Comparison of ENCODE assay signal across 1 cellular context in the genomic region with DNA sequence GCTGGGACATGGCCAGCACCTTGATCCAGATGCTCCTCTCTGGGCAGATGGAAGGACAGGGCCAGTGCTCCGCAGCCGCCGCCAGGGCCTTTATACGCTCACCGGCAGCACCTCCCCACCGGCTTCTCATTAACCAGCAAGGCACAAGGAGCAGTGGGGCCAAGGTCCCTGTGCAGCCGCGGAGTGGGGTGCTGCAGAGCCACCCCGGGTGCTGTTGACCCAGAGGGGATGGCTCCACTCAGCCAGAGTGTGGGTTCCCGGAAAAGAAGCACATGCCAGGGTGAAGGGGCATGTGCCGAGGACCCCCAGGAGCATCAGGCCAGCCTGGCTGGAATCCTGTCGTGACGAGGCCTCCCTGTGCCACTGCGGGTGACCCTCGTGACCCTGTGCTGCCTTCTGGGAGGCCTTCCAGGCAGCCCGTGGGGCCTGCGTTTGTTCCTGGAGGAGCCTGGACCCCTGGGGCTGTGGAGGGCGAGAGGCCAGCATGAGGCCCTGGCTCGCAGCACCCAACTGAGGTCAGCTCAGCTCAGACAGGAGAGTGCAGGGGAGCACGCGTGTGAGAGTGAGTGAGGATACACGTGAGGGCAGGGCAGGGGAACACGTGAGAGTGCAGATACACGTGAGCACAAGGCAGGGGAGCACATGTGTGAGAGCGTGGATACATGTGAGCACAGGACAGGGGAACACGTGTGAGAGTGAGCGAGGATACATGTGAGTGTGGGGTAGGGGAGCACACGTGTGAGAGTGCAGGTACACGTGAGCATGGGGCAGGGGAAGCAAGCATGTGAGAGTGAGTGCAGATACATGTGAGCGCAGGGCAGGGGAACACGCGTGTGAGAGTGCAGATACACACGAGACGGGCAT.
A peak's percentile ranks its signal among the peaks of the same experiment; 100 is the strongest.
TF ChIP-seq lines count a peak whose summit lies in the region.

A gene with protein sequence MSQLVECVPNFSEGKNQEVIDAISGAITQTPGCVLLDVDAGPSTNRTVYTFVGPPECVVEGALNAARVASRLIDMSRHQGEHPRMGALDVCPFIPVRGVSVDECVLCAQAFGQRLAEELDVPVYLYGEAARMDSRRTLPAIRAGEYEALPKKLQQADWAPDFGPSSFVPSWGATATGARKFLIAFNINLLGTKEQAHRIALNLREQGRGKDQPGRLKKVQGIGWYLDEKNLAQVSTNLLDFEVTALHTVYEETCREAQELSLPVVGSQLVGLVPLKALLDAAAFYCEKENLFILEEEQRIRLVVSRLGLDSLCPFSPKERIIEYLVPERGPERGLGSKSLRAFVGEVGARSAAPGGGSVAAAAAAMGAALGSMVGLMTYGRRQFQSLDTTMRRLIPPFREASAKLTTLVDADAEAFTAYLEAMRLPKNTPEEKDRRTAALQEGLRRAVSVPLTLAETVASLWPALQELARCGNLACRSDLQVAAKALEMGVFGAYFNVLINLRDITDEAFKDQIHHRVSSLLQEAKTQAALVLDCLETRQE (minus strand): TSS at position 66 of the 864 bp plus-strand sequence. CDS start 56 bp downstream, at position 10.

TF ChIP-seq in HepG2, 621 proteins besides CTCF, POLR2A, EP300 and RAD21 (continued from another document and continues in another):
- TF ChIP-seq, protein P1, sequence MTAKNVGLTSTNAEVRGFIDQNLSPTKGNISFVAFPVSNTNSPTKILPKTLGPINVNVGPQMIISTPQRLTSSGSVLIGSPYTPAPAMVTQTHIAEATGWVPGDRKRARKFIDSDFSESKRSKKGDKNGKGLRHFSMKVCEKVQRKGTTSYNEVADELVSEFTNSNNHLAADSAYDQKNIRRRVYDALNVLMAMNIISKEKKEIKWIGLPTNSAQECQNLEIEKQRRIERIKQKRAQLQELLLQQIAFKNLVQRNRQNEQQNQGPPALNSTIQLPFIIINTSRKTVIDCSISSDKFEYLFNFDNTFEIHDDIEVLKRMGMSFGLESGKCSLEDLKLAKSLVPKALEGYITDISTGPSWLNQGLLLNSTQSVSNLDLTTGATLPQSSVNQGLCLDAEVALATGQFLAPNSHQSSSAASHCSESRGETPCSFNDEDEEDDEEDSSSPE (CRISPR knock-in tag; IDR thresholded peaks at IDR 0.05), result no peak
- TF ChIP-seq MAF1 (CRISPR knock-in tag; IDR thresholded peaks at IDR 0.05; ENCODE audit: borderline replicate concordance), result no peak
- TF ChIP-seq NONO (IDR thresholded peaks at IDR 0.05), result no peak
- peak; percentile 84 for TF ChIP-seq NONO (CRISPR knock-in tag; conservative IDR thresholded peaks at IDR 0.05)
- peak; percentile 89 for TF ChIP-seq SAP130 (CRISPR knock-in tag; IDR thresholded peaks at IDR 0.05; ENCODE audit: low read depth)
- no peak for TF ChIP-seq ZNF101 (CRISPR knock-in tag; IDR thresholded peaks at IDR 0.05; ENCODE audit: borderline replicate concordance, low read depth)
- peak; percentile 94 for TF ChIP-seq ZBTB4 (CRISPR knock-in tag; IDR thresholded peaks at IDR 0.05; ENCODE audit: borderline replicate concordance)
- TF ChIP-seq MEF2D (CRISPR knock-in tag; IDR thresholded peaks at IDR 0.05), result no peak; the same call in 1 of the 2 replicates
- 0 out of 2 replicates have a peak, but pooled peaks have one; percentile 51 for TF ChIP-seq ZNF431 (CRISPR knock-in tag; IDR thresholded peaks at IDR 0.05; ENCODE audit: borderline replicate concordance, low read depth)
- TF ChIP-seq NCOA1 (CRISPR knock-in tag; IDR thresholded peaks at IDR 0.05), result no peak
- TF ChIP-seq CCAR2 (optimal IDR thresholded peaks at IDR 0.05; ENCODE audit: low read depth, low read length), result no peak
- no peak for TF ChIP-seq NR3C1 (CRISPR knock-in tag; IDR thresholded peaks at IDR 0.05)
- no peak for TF ChIP-seq HCFC1 (IDR thresholded peaks at IDR 0.05; ENCODE audit: low read depth, low read length)
- no peak for TF ChIP-seq RARG (CRISPR knock-in tag; IDR thresholded peaks at IDR 0.05; ENCODE audit: low read depth)
- TF ChIP-seq ZNF549 (CRISPR knock-in tag; IDR thresholded peaks at IDR 0.05), result no peak
- no peak; the same call in 1 of the 2 replicates for TF ChIP-seq AKAP8 (CRISPR knock-in tag; IDR thresholded peaks at IDR 0.05)
- no peak for TF ChIP-seq TCF7 (IDR thresholded peaks at IDR 0.05; ENCODE audit: low read depth)
- TF ChIP-seq ZBTB3 (CRISPR knock-in tag; IDR thresholded peaks at IDR 0.05; ENCODE audit: borderline replicate concordance, low read depth), result no peak
- TF ChIP-seq, protein P2, sequence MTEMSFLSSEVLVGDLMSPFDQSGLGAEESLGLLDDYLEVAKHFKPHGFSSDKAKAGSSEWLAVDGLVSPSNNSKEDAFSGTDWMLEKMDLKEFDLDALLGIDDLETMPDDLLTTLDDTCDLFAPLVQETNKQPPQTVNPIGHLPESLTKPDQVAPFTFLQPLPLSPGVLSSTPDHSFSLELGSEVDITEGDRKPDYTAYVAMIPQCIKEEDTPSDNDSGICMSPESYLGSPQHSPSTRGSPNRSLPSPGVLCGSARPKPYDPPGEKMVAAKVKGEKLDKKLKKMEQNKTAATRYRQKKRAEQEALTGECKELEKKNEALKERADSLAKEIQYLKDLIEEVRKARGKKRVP (CRISPR knock-in tag; IDR thresholded peaks at IDR 0.05), result no peak; a peak in 1 of 4 replicates
- TF ChIP-seq KLF11 (CRISPR knock-in tag; IDR thresholded peaks at IDR 0.05), result no peak
- TF ChIP-seq RCOR2 (CRISPR knock-in tag; IDR thresholded peaks at IDR 0.05), result no peak
- TF ChIP-seq, protein P3, sequence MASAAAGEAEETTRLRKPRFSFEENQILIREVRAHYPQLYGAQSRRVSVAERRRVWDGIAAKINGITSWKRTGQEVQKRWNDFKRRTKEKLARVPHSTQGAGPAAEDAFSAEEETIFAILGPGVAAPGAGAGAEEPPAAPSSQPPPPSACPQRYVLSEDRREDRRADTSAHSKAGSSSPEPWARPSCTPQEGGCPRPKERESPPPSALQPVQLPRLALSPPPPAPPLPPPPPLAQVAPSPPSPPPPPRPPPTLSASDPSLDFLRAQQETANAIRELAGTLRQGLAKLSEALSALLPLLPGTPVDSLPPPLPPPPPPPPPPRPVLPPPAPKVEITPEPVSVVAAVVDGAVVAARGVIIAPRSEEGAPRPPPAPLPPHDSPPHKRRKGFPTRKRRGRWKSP (CRISPR knock-in tag; IDR thresholded peaks at IDR 0.05), result peak; percentile 75; the same call in 1 of the 2 replicates
- no peak for TF ChIP-seq NFE2L2 (IDR thresholded peaks at IDR 0.05; ENCODE audit: low read length)
- TF ChIP-seq THRA (CRISPR knock-in tag; IDR thresholded peaks at IDR 0.05; ENCODE audit: borderline replicate concordance), result no peak
- TF ChIP-seq ZNF83 (CRISPR knock-in tag; IDR thresholded peaks at IDR 0.05; ENCODE audit: borderline replicate concordance), result peak; percentile 82; the same call in 1 of the 2 replicates
- TF ChIP-seq PAWR (CRISPR knock-in tag; IDR thresholded peaks at IDR 0.05; ENCODE audit: borderline replicate concordance), result no peak
- TF ChIP-seq ZNF329 (CRISPR knock-in tag; IDR thresholded peaks at IDR 0.05; ENCODE audit: low read depth), result peak; percentile 61; the same call in 1 of the 2 replicates
- no peak for TF ChIP-seq SIX4 (CRISPR knock-in tag; IDR thresholded peaks at IDR 0.05)
- no peak for TF ChIP-seq DBP (CRISPR knock-in tag; IDR thresholded peaks at IDR 0.05; ENCODE audit: not compliant biosample characterization)
- TF ChIP-seq, protein P4, sequence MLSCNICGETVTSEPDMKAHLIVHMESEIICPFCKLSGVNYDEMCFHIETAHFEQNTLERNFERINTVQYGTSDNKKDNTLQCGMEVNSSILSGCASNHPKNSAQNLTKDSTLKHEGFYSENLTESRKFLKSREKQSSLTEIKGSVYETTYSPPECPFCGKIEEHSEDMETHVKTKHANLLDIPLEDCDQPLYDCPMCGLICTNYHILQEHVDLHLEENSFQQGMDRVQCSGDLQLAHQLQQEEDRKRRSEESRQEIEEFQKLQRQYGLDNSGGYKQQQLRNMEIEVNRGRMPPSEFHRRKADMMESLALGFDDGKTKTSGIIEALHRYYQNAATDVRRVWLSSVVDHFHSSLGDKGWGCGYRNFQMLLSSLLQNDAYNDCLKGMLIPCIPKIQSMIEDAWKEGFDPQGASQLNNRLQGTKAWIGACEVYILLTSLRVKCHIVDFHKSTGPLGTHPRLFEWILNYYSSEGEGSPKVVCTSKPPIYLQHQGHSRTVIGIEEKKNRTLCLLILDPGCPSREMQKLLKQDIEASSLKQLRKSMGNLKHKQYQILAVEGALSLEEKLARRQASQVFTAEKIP (CRISPR knock-in tag; IDR thresholded peaks at IDR 0.05; ENCODE audit: borderline replicate concordance), result no peak
- no peak; the same call in none of the 2 replicates for TF ChIP-seq CAMTA2 (CRISPR knock-in tag; IDR thresholded peaks at IDR 0.05; ENCODE audit: borderline replicate concordance)
- TF ChIP-seq PITX1 (CRISPR knock-in tag; IDR thresholded peaks at IDR 0.05), result no peak; the same call in 1 of the 2 replicates
- 0 out of 2 replicates have a peak, but pooled peaks have one; percentile 3 for TF ChIP-seq BCL6 (CRISPR knock-in tag; IDR thresholded peaks at IDR 0.05)
- peak; percentile 93 for TF ChIP-seq ZNF670 (CRISPR knock-in tag; IDR thresholded peaks at IDR 0.05; ENCODE audit: borderline replicate concordance)
- no peak for TF ChIP-seq TCF7L2 (IDR thresholded peaks at IDR 0.05; ENCODE audit: low read depth, low read length)
- TF ChIP-seq ZBTB33 (CRISPR knock-in tag; IDR thresholded peaks at IDR 0.05), result no peak
- TF ChIP-seq, protein P5, sequence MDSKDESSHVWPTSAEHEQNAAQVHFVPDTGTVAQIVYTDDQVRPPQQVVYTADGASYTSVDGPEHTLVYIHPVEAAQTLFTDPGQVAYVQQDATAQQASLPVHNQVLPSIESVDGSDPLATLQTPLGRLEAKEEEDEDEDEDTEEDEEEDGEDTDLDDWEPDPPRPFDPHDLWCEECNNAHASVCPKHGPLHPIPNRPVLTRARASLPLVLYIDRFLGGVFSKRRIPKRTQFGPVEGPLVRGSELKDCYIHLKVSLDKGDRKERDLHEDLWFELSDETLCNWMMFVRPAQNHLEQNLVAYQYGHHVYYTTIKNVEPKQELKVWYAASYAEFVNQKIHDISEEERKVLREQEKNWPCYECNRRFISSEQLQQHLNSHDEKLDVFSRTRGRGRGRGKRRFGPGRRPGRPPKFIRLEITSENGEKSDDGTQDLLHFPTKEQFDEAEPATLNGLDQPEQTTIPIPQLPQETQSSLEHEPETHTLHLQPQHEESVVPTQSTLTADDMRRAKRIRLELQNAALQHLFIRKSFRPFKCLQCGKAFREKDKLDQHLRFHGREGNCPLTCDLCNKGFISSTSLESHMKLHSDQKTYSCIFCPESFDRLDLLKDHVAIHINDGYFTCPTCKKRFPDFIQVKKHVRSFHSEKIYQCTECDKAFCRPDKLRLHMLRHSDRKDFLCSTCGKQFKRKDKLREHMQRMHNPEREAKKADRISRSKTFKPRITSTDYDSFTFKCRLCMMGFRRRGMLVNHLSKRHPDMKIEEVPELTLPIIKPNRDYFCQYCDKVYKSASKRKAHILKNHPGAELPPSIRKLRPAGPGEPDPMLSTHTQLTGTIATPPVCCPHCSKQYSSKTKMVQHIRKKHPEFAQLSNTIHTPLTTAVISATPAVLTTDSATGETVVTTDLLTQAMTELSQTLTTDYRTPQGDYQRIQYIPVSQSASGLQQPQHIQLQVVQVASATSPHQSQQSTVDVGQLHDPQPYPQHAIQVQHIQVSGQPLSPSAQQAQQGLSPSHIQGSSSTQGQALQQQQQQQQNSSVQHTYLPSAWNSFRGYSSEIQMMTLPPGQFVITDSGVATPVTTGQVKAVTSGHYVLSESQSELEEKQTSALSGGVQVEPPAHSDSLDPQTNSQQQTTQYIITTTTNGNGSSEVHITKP (CRISPR knock-in tag; IDR thresholded peaks at IDR 0.05; ENCODE audit: low read depth), result 0 out of 2 replicates have a peak, but pooled peaks have one; percentile 59
- no peak; the same call in none of the 2 replicates for TF ChIP-seq ZNF224 (CRISPR knock-in tag; IDR thresholded peaks at IDR 0.05)
- TF ChIP-seq TBP (CRISPR knock-in tag; IDR thresholded peaks at IDR 0.05), result no peak
